24 cellular contexts compared by ENCODE assay signal in genomic region chr3:173841334-173841733, GRCh38.
"Had no signal": no experiment of that assay in that cellular context is flagged by ENCODE, and none has a peak within 500 bp of the region (broad histone marks: within the 10 kb centered on the region; RNA-seq: fewer than 3 reads in every experiment).

No MANE protein-coding gene starts in this region.

- H3K27me3 Mint-ChIP-seq: activated CD4-positive, alpha-beta memory T cell treated with anti-CD3 and anti-CD28 coated beads, Interleukin-2, amount 10 ng/mL, durations not matched to agents 7 days and 5 days; activated CD4-positive, alpha-beta T cell treated with anti-CD3 and anti-CD28 coated beads for 36 hours; activated CD4-positive, alpha-beta T cell treated with anti-CD3 and anti-CD28 coated beads, Interleukin-2, amount 10 ng/mL, durations not matched to agents 7 days and 5 days; activated naive CD4-positive, alpha-beta T cell treated with anti-CD3 and anti-CD28 coated beads, Interleukin-2, amount 10 ng/mL, durations not matched to agents 7 days and 5 days; activated naive CD8-positive, alpha-beta T cell treated with anti-CD3 and anti-CD28 coated beads, Interleukin-2, amount 10 ng/mL, durations not matched to agents 7 days and 5 days; activated T-cell treated with anti-CD3 and anti-CD28 coated beads, Interleukin-2, amount 50 U/mL, for 24 hours; T-helper 17 cell had no signal

- H3K4me3 ChIP-seq: ascending aorta, body of pancreas, colonic mucosa had no signal

- H3K36me3 ChIP-seq: ascending aorta, colonic mucosa had no signal

- H3K4me3 Mint-ChIP-seq: activated CD4-positive, alpha-beta memory T cell treated with anti-CD3 and anti-CD28 coated beads, Interleukin-2, amount 10 ng/mL, durations not matched to agents 7 days and 5 days; activated CD4-positive, alpha-beta T cell treated with anti-CD3 and anti-CD28 coated beads for 36 hours; activated CD4-positive, alpha-beta T cell treated with anti-CD3 and anti-CD28 coated beads, Interleukin-2, amount 10 ng/mL, durations not matched to agents 7 days and 5 days; activated naive CD4-positive, alpha-beta T cell treated with anti-CD3 and anti-CD28 coated beads, Interleukin-2, amount 10 ng/mL, durations not matched to agents 7 days and 5 days; activated naive CD8-positive, alpha-beta T cell treated with anti-CD3 and anti-CD28 coated beads, Interleukin-2, amount 10 ng/mL, durations not matched to agents 7 days and 5 days; activated T-cell treated with anti-CD3 and anti-CD28 coated beads, Interleukin-2, amount 50 U/mL, for 24 hours; activated T-cell treated with anti-CD3 and anti-CD28 coated beads, Interleukin-2, amount 50 U/mL, for 72 hours; T-helper 17 cell had no signal

- H3K27me3 ChIP-seq: ascending aorta, body of pancreas, colonic mucosa had no signal

- H3K9me3 ChIP-seq: ascending aorta, body of pancreas, colonic mucosa had no signal

- ATAC-seq: activated CD4-positive, alpha-beta T cell treated with anti-CD3 and anti-CD28 coated beads for 36 hours; activated naive CD4-positive, alpha-beta T cell treated with anti-CD3 and anti-CD28 coated beads, Interleukin-2, amount 50 U/mL, for 72 hours; activated T-cell treated with anti-CD3 and anti-CD28 coated beads, Interleukin-2, amount 50 U/mL, for 72 hours; body of pancreas; esophagus mucosa; T-helper 17 cell had no signal

- H3K9me3 Mint-ChIP-seq: activated CD4-positive, alpha-beta T cell treated with anti-CD3 and anti-CD28 coated beads, Interleukin-2, amount 10 ng/mL, durations not matched to agents 7 days and 5 days; activated naive CD8-positive, alpha-beta T cell treated with anti-CD3 and anti-CD28 coated beads, Interleukin-2, amount 10 ng/mL, durations not matched to agents 7 days and 5 days; activated T-cell treated with anti-CD3 and anti-CD28 coated beads, Interleukin-2, amount 50 U/mL, for 24 hours had no signal

- FAIRE-seq: frontal cortex had no signal

- H3K27ac Mint-ChIP-seq: activated CD4-positive, alpha-beta memory T cell treated with anti-CD3 and anti-CD28 coated beads, Interleukin-2, amount 10 ng/mL, durations not matched to agents 7 days and 5 days; activated CD4-positive, alpha-beta T cell treated with anti-CD3 and anti-CD28 coated beads for 36 hours; activated CD4-positive, alpha-beta T cell treated with anti-CD3 and anti-CD28 coated beads, Interleukin-2, amount 10 ng/mL, durations not matched to agents 7 days and 5 days; activated naive CD4-positive, alpha-beta T cell treated with anti-CD3 and anti-CD28 coated beads, Interleukin-2, amount 10 ng/mL, durations not matched to agents 7 days and 5 days; activated naive CD4-positive, alpha-beta T cell treated with anti-CD3 and anti-CD28 coated beads, Interleukin-2, amount 50 U/mL, for 72 hours; activated naive CD8-positive, alpha-beta T cell treated with anti-CD3 and anti-CD28 coated beads, Interleukin-2, amount 10 ng/mL, durations not matched to agents 7 days and 5 days; activated T-cell treated with anti-CD3 and anti-CD28 coated beads, Interleukin-2, amount 50 U/mL, for 24 hours; activated T-cell treated with anti-CD3 and anti-CD28 coated beads, Interleukin-2, amount 50 U/mL, for 72 hours; T-helper 17 cell had no signal

- H3K27ac ChIP-seq: ascending aorta, body of pancreas, colonic mucosa had no signal

- H3K36me3 Mint-ChIP-seq: activated naive CD4-positive, alpha-beta T cell treated with anti-CD3 and anti-CD28 coated beads, Interleukin-2, amount 10 ng/mL, durations not matched to agents 7 days and 5 days; activated naive CD4-positive, alpha-beta T cell treated with anti-CD3 and anti-CD28 coated beads, Interleukin-2, amount 50 U/mL, for 72 hours; activated naive CD8-positive, alpha-beta T cell treated with anti-CD3 and anti-CD28 coated beads, Interleukin-2, amount 10 ng/mL, durations not matched to agents 7 days and 5 days had no signal

- H3K4me1 Mint-ChIP-seq: activated CD4-positive, alpha-beta memory T cell treated with anti-CD3 and anti-CD28 coated beads, Interleukin-2, amount 10 ng/mL, durations not matched to agents 7 days and 5 days; activated CD4-positive, alpha-beta T cell treated with anti-CD3 and anti-CD28 coated beads for 36 hours; activated CD4-positive, alpha-beta T cell treated with anti-CD3 and anti-CD28 coated beads, Interleukin-2, amount 10 ng/mL, durations not matched to agents 7 days and 5 days; activated naive CD4-positive, alpha-beta T cell treated with anti-CD3 and anti-CD28 coated beads, Interleukin-2, amount 10 ng/mL, durations not matched to agents 7 days and 5 days; activated naive CD8-positive, alpha-beta T cell treated with anti-CD3 and anti-CD28 coated beads, Interleukin-2, amount 10 ng/mL, durations not matched to agents 7 days and 5 days; T-helper 17 cell had no signal

- H3K4me1 ChIP-seq: ascending aorta, body of pancreas, colonic mucosa had no signal

- DNase-seq: activated CD4-positive, alpha-beta memory T cell treated with anti-CD3 and anti-CD28 coated beads, Interleukin-2, amount 10 ng/mL, durations not matched to agents 7 days and 5 days; activated CD4-positive, alpha-beta T cell treated with anti-CD3 and anti-CD28 coated beads for 36 hours; activated CD4-positive, alpha-beta T cell treated with anti-CD3 and anti-CD28 coated beads, Interleukin-2, amount 10 ng/mL, durations not matched to agents 7 days and 5 days; activated CD4-positive, alpha-beta T cell treated with anti-CD3 and anti-CD28 coated beads, Interleukin-2, amount 50 U/mL, for 4 hours; activated CD4-positive, CD25-positive, alpha-beta regulatory T cell; activated CD4-positive, CD25-positive, alpha-beta regulatory T cell treated with anti-CD3 and anti-CD28 coated beads, Interleukin-2, amount 50 U/mL, for 72 hours; activated CD8-positive, alpha-beta memory T cell treated with anti-CD3 and anti-CD28 coated beads, Interleukin-2, amount 50 U/mL, for 48 hours; activated gamma-delta T cell; activated naive CD4-positive, alpha-beta T cell; activated naive CD4-positive, alpha-beta T cell treated with anti-CD3 and anti-CD28 coated beads, Interleukin-2, amount 10 ng/mL, durations not matched to agents 7 days and 5 days; activated naive CD8-positive, alpha-beta T cell treated with anti-CD3 and anti-CD28 coated beads, Interleukin-2, amount 10 ng/mL, durations not matched to agents 7 days and 5 days; activated T-cell treated with anti-CD3 and anti-CD28 coated beads for 4 hours; activated T-cell treated with anti-CD3 and anti-CD28 coated beads, Interleukin-2, amount 50 U/mL, for 24 hours; activated T-cell treated with anti-CD3 and anti-CD28 coated beads, Interleukin-2, amount 50 U/mL, for 72 hours; body of pancreas; colonic mucosa; effector CD8-positive, alpha-beta T cell; foreskin fibroblast; T-helper 1 cell; T-helper 17 cell had no signal
